ENCODE assay signal across 8 cellular contexts in genomic region chr6:27838513-27839302, GRCh38.
DNase-seq lines count a peak whose midpoint lies in the region; ATAC-seq and TF ChIP-seq lines count a peak whose summit lies in the region.
"Not testable (repeated sequence)": the region's sequence is repeated elsewhere in the genome, so short reads cannot be mapped to it uniquely, and the experiment has no call there.

No MANE protein-coding gene starts in this region.

- H3K9me3 Mint-ChIP-seq in memory B cell = not testable (repeated sequence)

- H3K4me2 ChIP-seq in BLaER1 = peak overlapping the region; percentile 93

- H3K9me3 ChIP-seq in BLaER1; SJCRH30 (replicated peaks): not testable (repeated sequence)

- not testable (repeated sequence) for TF ChIP-seq EP300 in Ishikawa (IDR thresholded peaks at IDR 0.05; ENCODE audit: borderline replicate concordance)

- H3K27me3 Mint-ChIP-seq in memory B cell = not testable (repeated sequence)

- not testable (repeated sequence) for H3K27me3 ChIP-seq in BLaER1, SJCRH30

- not testable (repeated sequence) for H3K36me3 Mint-ChIP-seq in memory B cell

- H3K36me3 ChIP-seq in BLaER1, SJCRH30: not testable (repeated sequence)

- H3K27ac Mint-ChIP-seq in memory B cell = not testable (repeated sequence)

- H3K4me3 ChIP-seq in BLaER1 (peak overlapping the region; percentile 81), SJCRH30 (peak overlapping the region; percentile 75)

- not testable (repeated sequence) for H4K20me1 ChIP-seq in BLaER1

- not testable (repeated sequence) for TF ChIP-seq RAD21 in Ishikawa (IDR thresholded peaks at IDR 0.05; ENCODE audit: low read depth)

- ATAC-seq in GM19452 (IDR thresholded peaks at IDR 0.05; ENCODE audit: unreplicated experiment) (peak; percentile 4), esophagus mucosa (peak; percentile 18), memory B cell (ENCODE audit: low read depth) (peak; percentile 15)

- H3K4me1 Mint-ChIP-seq in memory B cell = peaks cover 21% of the 10 kb centered on the region

- peak overlapping the region; percentile 98 for H3K9ac ChIP-seq in BLaER1

- peak; percentile 49 to 53 for DNase-seq in SJCRH30
- DNase-seq in activated effector memory CD4-positive, alpha-beta T cell treated with Interleukin-2 at 50 U/mL for 16 hours = peak; percentile 58
- peak in 1 of 2 donors; percentile 72 for DNase-seq in memory B cell (ENCODE audit: low spot score in 2 of 2)
- DNase-seq in stimulated activated CD4-positive, alpha-beta T cell treated with anti-CD3 and anti-CD28 coated beads, Interleukin-12 subunit alpha, Interleukin-12 subunit beta, amount 100 ng/mL, for 4 hours = peak; percentile 48

- peaks cover 40% of the 10 kb centered on the region for H3K4me1 ChIP-seq in BLaER1
- H3K4me1 ChIP-seq in SJCRH30 = not testable (repeated sequence)

- H3K27ac ChIP-seq in BLaER1 = peak overlapping the region; percentile 97
- H3K27ac ChIP-seq in SJCRH30 = peak overlapping the region; percentile 97

- H3K4me3 Mint-ChIP-seq in memory B cell = not testable (repeated sequence)

TF ChIP-seq in Ishikawa, 13 proteins besides CTCF, POLR2A, EP300 and RAD21:
- TF ChIP-seq CREB1 (IDR thresholded peaks at IDR 0.05; ENCODE audit: low read depth) (peak; percentile 5; the same call in 1 of the 2 replicates), TAF1 (IDR thresholded peaks at IDR 0.05; ENCODE audit: low read depth) (peak; percentile 52), MAX (IDR thresholded peaks at IDR 0.05) (peak; percentile 59)
